In the genomic region with DNA sequence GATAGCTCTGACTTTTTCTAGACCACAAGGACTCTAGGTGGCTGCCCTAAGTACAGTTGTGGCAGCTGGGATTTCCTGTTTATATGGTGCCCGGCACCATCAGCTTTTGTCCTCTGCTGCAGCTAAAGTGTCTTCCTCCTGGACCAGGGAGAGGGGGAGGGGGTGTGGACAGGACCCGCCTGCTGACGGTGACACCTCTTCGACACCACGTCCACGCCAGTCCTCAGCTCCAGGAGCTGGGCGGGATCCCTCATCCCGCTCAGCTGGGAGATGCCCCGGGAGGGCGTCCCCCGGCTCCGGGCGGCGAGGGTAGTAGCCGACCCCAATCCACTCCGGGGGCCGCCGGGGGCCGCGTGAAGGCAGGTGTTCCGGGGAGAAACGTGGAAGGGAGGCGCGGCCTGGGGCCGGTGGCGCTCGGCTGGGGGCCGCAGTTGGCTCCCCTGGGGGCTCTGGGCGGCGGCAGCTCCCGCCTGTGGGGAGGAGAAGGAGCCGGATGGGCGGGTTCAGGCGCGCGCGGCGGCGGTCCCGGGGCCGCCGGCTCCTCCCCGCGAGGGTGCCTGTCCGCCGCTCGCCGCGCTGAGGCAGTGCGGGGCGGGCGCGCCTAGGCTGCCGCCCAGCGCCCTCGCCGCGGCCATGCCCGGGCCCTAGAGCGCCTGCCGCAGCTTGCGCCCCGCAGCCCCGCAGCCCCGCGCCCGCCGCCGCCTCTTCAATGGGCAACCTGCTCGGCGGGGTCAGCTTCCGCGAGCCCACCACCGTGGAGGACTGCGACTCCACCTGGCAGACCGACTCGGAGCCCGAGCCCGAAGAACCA, we compare ENCODE assay signal across 8 cellular contexts. TPM values are rescaled to one million over a fixed set of nuclear protein-coding genes. Genes with fewer than 3 reads are reported as not detected.
DNase-seq lines count a peak whose midpoint lies in the region; ATAC-seq and TF ChIP-seq lines count a peak whose summit lies in the region.

A gene (plus strand): TSS at position 584 of the 811 bp plus-strand sequence. CDS start 126 bp downstream, at position 710.

- WGBS in mesodermal cell (ENCODE audit: insufficient coverage in 2 of 2), 2 experiments: 1 to 3% methylated on average over 34 to 36 of the region's 79 CpGs

- no peak for TF ChIP-seq CTCF in HL-60 (IDR thresholded peaks at IDR 0.05; ENCODE audit: insufficient read depth, low read length)

- H3K27me3 ChIP-seq in HL-60 (ENCODE audit: insufficient read depth, poor library complexity, severe bottlenecking): no peaks in the 10 kb centered on the region

- no peaks in the 10 kb centered on the region for H3K36me3 Mint-ChIP-seq in activated CD8-positive, alpha-beta memory T cell treated with anti-CD3 and anti-CD28 coated beads, Interleukin-2, amount 10 ng/mL, durations not matched to agents 7 days and 5 days

- H3K4me3 ChIP-seq in HL-60 (replicated peaks; ENCODE audit: insufficient read depth, low read length) (peak within 1 kb of the TSS; percentile 84), mesodermal cell (ENCODE audit: extremely low read depth, insufficient read depth, low read length, poor library complexity, severe bottlenecking) (peak within 1 kb of the TSS; percentile 57)

- peaks cover 3% of the 10 kb centered on the region for H3K36me3 ChIP-seq in mesodermal cell (ENCODE audit: control insufficient read depth, insufficient read depth, low read length)

- H3K4me1 Mint-ChIP-seq in activated CD8-positive, alpha-beta memory T cell treated with anti-CD3 and anti-CD28 coated beads, Interleukin-2, amount 10 ng/mL, durations not matched to agents 7 days and 5 days: peaks cover 33% of the 10 kb centered on the region

- peaks cover 16% of the 10 kb centered on the region for H3K27me3 Mint-ChIP-seq in activated CD8-positive, alpha-beta memory T cell treated with anti-CD3 and anti-CD28 coated beads, Interleukin-2, amount 10 ng/mL, durations not matched to agents 7 days and 5 days

- in situ Hi-C loops in endometrial microvascular endothelial cells (cut with HindIII; ENCODE audit: inconsistent ontology term, low pct_unique_long_range_greater_than_20kb, low sequenced_read_pairs): no loop called here

- CTCF ChIA-PET in activated CD8-positive, alpha-beta memory T cell treated with anti-CD3 and anti-CD28 coated beads, Interleukin-2, amount 10 ng/mL, durations not matched to agents 7 days and 5 days (lab: Charles Lee): interaction anchor here (0.5 to 1.5 kb wide), 5 partner anchors 9 to 333 kb away, joined by 3 to 5 read pairs (median 3); no protein-coding TSS in a partner anchor

- peak; percentile 77 for ATAC-seq in GM19468 (IDR thresholded peaks at IDR 0.05; ENCODE audit: extremely low read depth, unreplicated experiment)
- peak; percentile 92 for ATAC-seq in activated CD8-positive, alpha-beta memory T cell treated with anti-CD3 and anti-CD28 coated beads, Interleukin-2, amount 10 ng/mL, durations not matched to agents 7 days and 5 days

- DNase-seq in COLO829 (ENCODE audit: low spot score) (peak; percentile 53), HL-60 (ENCODE audit: low read depth in 1 of 2, low spot score in 1 of 2) (peak in 1 of 2 experiments; percentile 56), NOMO-1 treated with DMSO at 0.1 percent for 48 hours (lab: John Stamatoyannopoulos, UW; ENCODE audit: unreplicated experiment) (peak; percentile 75)
- peak; percentile 79 for DNase-seq in activated CD8-positive, alpha-beta memory T cell treated with anti-CD3 and anti-CD28 coated beads, Interleukin-2, amount 10 ng/mL, durations not matched to agents 7 days and 5 days
- peak; percentile 16 to 60 for DNase-seq in stimulated activated CD8-positive, alpha-beta memory T cell treated with anti-CD3 and anti-CD28 coated beads, Interleukin-15, amount 100 ng/mL, for 4 hours (ENCODE audit: low read depth in 2 of 2)

- H3K27ac Mint-ChIP-seq in activated CD8-positive, alpha-beta memory T cell treated with anti-CD3 and anti-CD28 coated beads, Interleukin-2, amount 10 ng/mL, durations not matched to agents 7 days and 5 days: peak within 1 kb of the TSS; percentile 68

- peak within 1 kb of the TSS; percentile 71 for H3K4me3 Mint-ChIP-seq in activated CD8-positive, alpha-beta memory T cell treated with anti-CD3 and anti-CD28 coated beads, Interleukin-2, amount 10 ng/mL, durations not matched to agents 7 days and 5 days

- H3K9me3 Mint-ChIP-seq in activated CD8-positive, alpha-beta memory T cell treated with anti-CD3 and anti-CD28 coated beads, Interleukin-2, amount 10 ng/mL, durations not matched to agents 7 days and 5 days (ENCODE audit: low read depth): no peaks in the 10 kb centered on the region

- H3K27ac ChIP-seq in HL-60 (replicated peaks) (peak within 1 kb of the TSS; percentile 73), mesodermal cell (ENCODE audit: low read depth, low read length, severe bottlenecking) (no peak within 1 kb of the TSS)

- peaks cover 5% of the 10 kb centered on the region for H3K4me1 ChIP-seq in mesodermal cell (ENCODE audit: control insufficient read depth, insufficient read depth, low read length, poor library complexity, severe bottlenecking)

- no peaks in the 10 kb centered on the region for H3K9me3 ChIP-seq in mesodermal cell (ENCODE audit: control insufficient read depth, low read length)

RNA-seq across cellular contexts. Expression of the gene that starts here (rescaled TPM):
- total RNA-seq in activated CD8-positive, alpha-beta memory T cell treated with anti-CD3 and anti-CD28 coated beads, Interleukin-2, amount 10 ng/mL, durations not matched to agents 7 days and 5 days: 1 to 10 TPM; 3.0 to 5.0 TPM
- total RNA-seq in endometrial microvascular endothelial cells (ENCODE audit: inconsistent ontology term): 32.1 TPM
- polyA plus RNA-seq in mesodermal cell (2013, experiment 1 of 2): 9.0 TPM
- polyA plus RNA-seq in mesodermal cell (2013, experiment 2 of 2): 11.3 TPM
